15 cellular contexts compared by ENCODE assay signal in genomic region chr18:44708451-44709083, GRCh38. TPM values are rescaled to one million over a fixed set of nuclear protein-coding genes. Genes with fewer than 3 reads are reported as not detected.
DNase-seq lines count a peak whose midpoint lies in the region; ATAC-seq, FAIRE-seq and TF ChIP-seq lines count a peak whose summit lies in the region.
"Had no signal": no experiment of that assay in that cellular context is flagged by ENCODE, and none has a peak within 500 bp of the region (broad histone marks: within the 10 kb centered on the region; RNA-seq: fewer than 3 reads in every experiment).

No MANE protein-coding gene starts in this region.

- FAIRE-seq in GM18507 (lab: Jason Lieb, UNC), result peak; percentile 60

- no peak for TF ChIP-seq CTCF in colonic mucosa (IDR thresholded peaks at IDR 0.05)
- no peak for TF ChIP-seq CTCF in right lobe of liver (IDR thresholded peaks at IDR 0.05)

- H3K4me1 ChIP-seq in colonic mucosa (no peaks in the 10 kb centered on the region), right lobe of liver (peaks cover 0 to 57% (median 22%) of the 10 kb centered on the region in 4 donors)

- H3K27me3 ChIP-seq in colonic mucosa, result no peaks in the 10 kb centered on the region
- H3K27me3 ChIP-seq in right lobe of liver, result no peaks in the 10 kb centered on the region

- CTCF ChIA-PET in activated CD4-positive, alpha-beta memory T cell treated with anti-CD3 and anti-CD28 coated beads for 36 hours (lab: Charles Lee), result interaction anchor here (0.7 kb wide), 1 partner anchor 17 kb away, joined by 3 read pairs; no protein-coding TSS in a partner anchor

- H3K9me3 ChIP-seq in colonic mucosa (no peaks in the 10 kb centered on the region), right lobe of liver (no peaks in the 10 kb centered on the region)

- no peak overlapping the region for H3K9ac ChIP-seq in colonic mucosa (ENCODE audit: low read depth in 2 of 2, low read length in 2 of 2)

- no peak for TF ChIP-seq POLR2A in right lobe of liver (IDR thresholded peaks at IDR 0.05)

- WGBS in right lobe of liver (ENCODE audit: insufficient coverage, low coverage, low lambda C conversion rate, missing lambda C conversion rate), result 36% methylated on average over 9 of the region's 9 CpGs

- intact Hi-C loops in colonic mucosa (cut with DNase I) (no loop called here), right lobe of liver (cut with DNase I) (no loop called here)
- intact Hi-C loops in activated CD4-positive, alpha-beta memory T cell treated with anti-CD3 and anti-CD28 coated beads for 36 hours (cut with micrococcal nuclease), result no loop called here

- peak; percentile 64 to 72 (median 69) for ATAC-seq in right lobe of liver
- ATAC-seq in stimulated activated effector memory CD8-positive, alpha-beta T cell treated with anti-CD3 and anti-CD28 coated beads, Interleukin-12 subunit alpha, Interleukin-12 subunit beta, amount 100 ng/mL, for 72 hours, result no peak
- ATAC-seq: HCT116 had no signal

- H3K27ac Mint-ChIP-seq in stimulated activated effector memory CD8-positive, alpha-beta T cell treated with anti-CD3 and anti-CD28 coated beads, Interleukin-12 subunit alpha, Interleukin-12 subunit beta, amount 100 ng/mL, for 72 hours, result peak overlapping the region; percentile 81
- H3K27ac Mint-ChIP-seq in activated CD4-positive, alpha-beta memory T cell treated with anti-CD3 and anti-CD28 coated beads for 36 hours, result no peak overlapping the region

- H3K36me3 ChIP-seq in colonic mucosa, result no peaks in the 10 kb centered on the region
- H3K36me3 ChIP-seq in right lobe of liver, result no peaks in the 10 kb centered on the region

- peaks cover 56% of the 10 kb centered on the region for H3K4me1 Mint-ChIP-seq in stimulated activated effector memory CD8-positive, alpha-beta T cell treated with anti-CD3 and anti-CD28 coated beads, Interleukin-12 subunit alpha, Interleukin-12 subunit beta, amount 100 ng/mL, for 72 hours
- H3K4me1 Mint-ChIP-seq in activated CD4-positive, alpha-beta memory T cell treated with anti-CD3 and anti-CD28 coated beads for 36 hours (ENCODE audit: low read depth), result peaks cover 10% of the 10 kb centered on the region

- H3K27me3 Mint-ChIP-seq in activated CD4-positive, alpha-beta memory T cell treated with anti-CD3 and anti-CD28 coated beads for 36 hours, result peaks cover 23% of the 10 kb centered on the region

- POLR2A ChIA-PET in activated CD4-positive, alpha-beta memory T cell treated with anti-CD3 and anti-CD28 coated beads for 36 hours (lab: Charles Lee), result no interaction called here

- DNase-seq in GM18507 (ENCODE audit: extremely low spot score, insufficient read length, low read depth) (no peak), colonic mucosa (no peak), right lobe of liver (no peak), NCI-H2196 (lab: John Stamatoyannopoulos, UW; ENCODE audit: unreplicated experiment) (no peak), NCI-H2171 (lab: John Stamatoyannopoulos, UW) (no peak)
- DNase-seq in stimulated activated effector memory CD8-positive, alpha-beta T cell treated with anti-CD3 and anti-CD28 coated beads, Interleukin-12 subunit alpha, Interleukin-12 subunit beta, amount 100 ng/mL, for 72 hours (ENCODE audit: low spot score in 2 of 2), result no peak
- DNase-seq in stimulated activated CD4-positive, alpha-beta T cell treated with anti-CD3 and anti-CD28 coated beads, Interleukin-12 subunit alpha, Interleukin-12 subunit beta, amount 100 ng/mL, for 4 hours, result no peak
- DNase-seq in activated CD4-positive, alpha-beta memory T cell treated with anti-CD3 and anti-CD28 coated beads for 36 hours, result no peak
- DNase-seq: activated CD4-positive, alpha-beta T cell treated with anti-CD3 and anti-CD28 coated beads, Interleukin-2, amount 50 U/mL, for 1 hour; activated effector memory CD4-positive, alpha-beta T cell treated with Interleukin-2 at 50 U/mL for 16 hours; central memory CD4-positive, alpha-beta T cell; DMS79 treated with DMSO at 0.1 percent for 48 hours; NCI-H1694 treated with DMSO at 0.1 percent for 48 hours; posterior cingulate gyrus had no signal

- H3K27ac ChIP-seq in colonic mucosa (peak overlapping the region; percentile 5), right lobe of liver (peak overlapping the region; percentile 78 to 98 (median 80))

- H3K36me3 Mint-ChIP-seq in stimulated activated effector memory CD8-positive, alpha-beta T cell treated with anti-CD3 and anti-CD28 coated beads, Interleukin-12 subunit alpha, Interleukin-12 subunit beta, amount 100 ng/mL, for 72 hours, result peaks cover 64% of the 10 kb centered on the region
- peaks cover 1% of the 10 kb centered on the region for H3K36me3 Mint-ChIP-seq in activated CD4-positive, alpha-beta memory T cell treated with anti-CD3 and anti-CD28 coated beads for 36 hours

- H3K4me3 Mint-ChIP-seq in stimulated activated effector memory CD8-positive, alpha-beta T cell treated with anti-CD3 and anti-CD28 coated beads, Interleukin-12 subunit alpha, Interleukin-12 subunit beta, amount 100 ng/mL, for 72 hours, result no peak overlapping the region
- H3K4me3 Mint-ChIP-seq in activated CD4-positive, alpha-beta memory T cell treated with anti-CD3 and anti-CD28 coated beads for 36 hours, result no peak overlapping the region

- no peak overlapping the region for H3K4me3 ChIP-seq in colonic mucosa
- H3K4me3 ChIP-seq in right lobe of liver, result peak overlapping the region in 2 of 3 donors; percentile 3 to 10

- no peaks in the 10 kb centered on the region for H3K9me3 Mint-ChIP-seq in stimulated activated effector memory CD8-positive, alpha-beta T cell treated with anti-CD3 and anti-CD28 coated beads, Interleukin-12 subunit alpha, Interleukin-12 subunit beta, amount 100 ng/mL, for 72 hours
- H3K9me3 Mint-ChIP-seq in activated CD4-positive, alpha-beta memory T cell treated with anti-CD3 and anti-CD28 coated beads for 36 hours, result no peaks in the 10 kb centered on the region

RNA-seq across cellular contexts. Expression of gene SETBP1, which starts 27.9 kb away (rescaled TPM):
- total RNA-seq in colonic mucosa, result 10 to 100 TPM in 1 of 2 donors, 1 to 10 TPM in 1; 9.6 to 11.8 TPM
- 10 to 100 TPM; 14.3 to 29.1 (median 16.6) TPM for total RNA-seq in right lobe of liver
- 1 to 10 TPM; 6.4 to 6.7 TPM for total RNA-seq in activated CD4-positive, alpha-beta memory T cell treated with anti-CD3 and anti-CD28 coated beads for 36 hours
